1 cellular context compared by ENCODE assay signal in the genomic region with DNA sequence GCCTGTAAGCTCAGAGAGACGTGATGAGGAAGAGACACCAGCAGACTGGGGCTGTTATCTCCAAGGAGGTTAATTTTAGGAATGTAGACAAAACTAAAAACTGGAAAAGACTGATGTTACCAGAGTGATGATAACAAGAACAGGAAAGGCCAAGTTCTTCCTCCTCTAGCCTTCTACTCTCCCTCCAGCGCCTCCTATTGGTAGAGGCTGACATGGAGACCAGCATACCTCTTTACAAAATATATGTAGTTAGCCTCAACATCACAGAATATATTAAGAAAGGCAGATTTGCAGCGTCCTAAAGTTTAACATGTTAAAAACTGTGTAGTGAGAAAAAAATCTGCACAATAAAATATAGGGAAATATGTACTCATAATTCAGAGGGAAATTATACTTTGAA.
TF ChIP-seq lines count a peak whose summit lies in the region.

No MANE protein-coding gene starts in this region.

TF ChIP-seq in WTC11, 78 proteins besides CTCF, POLR2A, EP300 and RAD21 (continued from another document):
- TF ChIP-seq, protein P1, sequence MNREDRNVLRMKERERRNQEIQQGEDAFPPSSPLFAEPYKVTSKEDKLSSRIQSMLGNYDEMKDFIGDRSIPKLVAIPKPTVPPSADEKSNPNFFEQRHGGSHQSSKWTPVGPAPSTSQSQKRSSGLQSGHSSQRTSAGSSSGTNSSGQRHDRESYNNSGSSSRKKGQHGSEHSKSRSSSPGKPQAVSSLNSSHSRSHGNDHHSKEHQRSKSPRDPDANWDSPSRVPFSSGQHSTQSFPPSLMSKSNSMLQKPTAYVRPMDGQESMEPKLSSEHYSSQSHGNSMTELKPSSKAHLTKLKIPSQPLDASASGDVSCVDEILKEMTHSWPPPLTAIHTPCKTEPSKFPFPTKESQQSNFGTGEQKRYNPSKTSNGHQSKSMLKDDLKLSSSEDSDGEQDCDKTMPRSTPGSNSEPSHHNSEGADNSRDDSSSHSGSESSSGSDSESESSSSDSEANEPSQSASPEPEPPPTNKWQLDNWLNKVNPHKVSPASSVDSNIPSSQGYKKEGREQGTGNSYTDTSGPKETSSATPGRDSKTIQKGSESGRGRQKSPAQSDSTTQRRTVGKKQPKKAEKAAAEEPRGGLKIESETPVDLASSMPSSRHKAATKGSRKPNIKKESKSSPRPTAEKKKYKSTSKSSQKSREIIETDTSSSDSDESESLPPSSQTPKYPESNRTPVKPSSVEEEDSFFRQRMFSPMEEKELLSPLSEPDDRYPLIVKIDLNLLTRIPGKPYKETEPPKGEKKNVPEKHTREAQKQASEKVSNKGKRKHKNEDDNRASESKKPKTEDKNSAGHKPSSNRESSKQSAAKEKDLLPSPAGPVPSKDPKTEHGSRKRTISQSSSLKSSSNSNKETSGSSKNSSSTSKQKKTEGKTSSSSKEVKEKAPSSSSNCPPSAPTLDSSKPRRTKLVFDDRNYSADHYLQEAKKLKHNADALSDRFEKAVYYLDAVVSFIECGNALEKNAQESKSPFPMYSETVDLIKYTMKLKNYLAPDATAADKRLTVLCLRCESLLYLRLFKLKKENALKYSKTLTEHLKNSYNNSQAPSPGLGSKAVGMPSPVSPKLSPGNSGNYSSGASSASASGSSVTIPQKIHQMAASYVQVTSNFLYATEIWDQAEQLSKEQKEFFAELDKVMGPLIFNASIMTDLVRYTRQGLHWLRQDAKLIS (CRISPR knock-in tag; IDR thresholded peaks at IDR 0.05; ENCODE audit: borderline replicate concordance): no peak
- TF ChIP-seq EMX1 (CRISPR knock-in tag; IDR thresholded peaks at IDR 0.05): no peak
- TF ChIP-seq, protein P2, sequence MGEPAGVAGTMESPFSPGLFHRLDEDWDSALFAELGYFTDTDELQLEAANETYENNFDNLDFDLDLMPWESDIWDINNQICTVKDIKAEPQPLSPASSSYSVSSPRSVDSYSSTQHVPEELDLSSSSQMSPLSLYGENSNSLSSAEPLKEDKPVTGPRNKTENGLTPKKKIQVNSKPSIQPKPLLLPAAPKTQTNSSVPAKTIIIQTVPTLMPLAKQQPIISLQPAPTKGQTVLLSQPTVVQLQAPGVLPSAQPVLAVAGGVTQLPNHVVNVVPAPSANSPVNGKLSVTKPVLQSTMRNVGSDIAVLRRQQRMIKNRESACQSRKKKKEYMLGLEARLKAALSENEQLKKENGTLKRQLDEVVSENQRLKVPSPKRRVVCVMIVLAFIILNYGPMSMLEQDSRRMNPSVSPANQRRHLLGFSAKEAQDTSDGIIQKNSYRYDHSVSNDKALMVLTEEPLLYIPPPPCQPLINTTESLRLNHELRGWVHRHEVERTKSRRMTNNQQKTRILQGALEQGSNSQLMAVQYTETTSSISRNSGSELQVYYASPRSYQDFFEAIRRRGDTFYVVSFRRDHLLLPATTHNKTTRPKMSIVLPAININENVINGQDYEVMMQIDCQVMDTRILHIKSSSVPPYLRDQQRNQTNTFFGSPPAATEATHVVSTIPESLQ (CRISPR knock-in tag; IDR thresholded peaks at IDR 0.05): no peak
- TF ChIP-seq, protein P3, sequence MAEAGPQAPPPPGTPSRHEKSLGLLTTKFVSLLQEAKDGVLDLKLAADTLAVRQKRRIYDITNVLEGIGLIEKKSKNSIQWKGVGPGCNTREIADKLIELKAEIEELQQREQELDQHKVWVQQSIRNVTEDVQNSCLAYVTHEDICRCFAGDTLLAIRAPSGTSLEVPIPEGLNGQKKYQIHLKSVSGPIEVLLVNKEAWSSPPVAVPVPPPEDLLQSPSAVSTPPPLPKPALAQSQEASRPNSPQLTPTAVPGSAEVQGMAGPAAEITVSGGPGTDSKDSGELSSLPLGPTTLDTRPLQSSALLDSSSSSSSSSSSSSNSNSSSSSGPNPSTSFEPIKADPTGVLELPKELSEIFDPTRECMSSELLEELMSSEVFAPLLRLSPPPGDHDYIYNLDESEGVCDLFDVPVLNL (CRISPR knock-in tag; IDR thresholded peaks at IDR 0.05; ENCODE audit: borderline replicate concordance, low read depth): no peak
- TF ChIP-seq, protein P4, sequence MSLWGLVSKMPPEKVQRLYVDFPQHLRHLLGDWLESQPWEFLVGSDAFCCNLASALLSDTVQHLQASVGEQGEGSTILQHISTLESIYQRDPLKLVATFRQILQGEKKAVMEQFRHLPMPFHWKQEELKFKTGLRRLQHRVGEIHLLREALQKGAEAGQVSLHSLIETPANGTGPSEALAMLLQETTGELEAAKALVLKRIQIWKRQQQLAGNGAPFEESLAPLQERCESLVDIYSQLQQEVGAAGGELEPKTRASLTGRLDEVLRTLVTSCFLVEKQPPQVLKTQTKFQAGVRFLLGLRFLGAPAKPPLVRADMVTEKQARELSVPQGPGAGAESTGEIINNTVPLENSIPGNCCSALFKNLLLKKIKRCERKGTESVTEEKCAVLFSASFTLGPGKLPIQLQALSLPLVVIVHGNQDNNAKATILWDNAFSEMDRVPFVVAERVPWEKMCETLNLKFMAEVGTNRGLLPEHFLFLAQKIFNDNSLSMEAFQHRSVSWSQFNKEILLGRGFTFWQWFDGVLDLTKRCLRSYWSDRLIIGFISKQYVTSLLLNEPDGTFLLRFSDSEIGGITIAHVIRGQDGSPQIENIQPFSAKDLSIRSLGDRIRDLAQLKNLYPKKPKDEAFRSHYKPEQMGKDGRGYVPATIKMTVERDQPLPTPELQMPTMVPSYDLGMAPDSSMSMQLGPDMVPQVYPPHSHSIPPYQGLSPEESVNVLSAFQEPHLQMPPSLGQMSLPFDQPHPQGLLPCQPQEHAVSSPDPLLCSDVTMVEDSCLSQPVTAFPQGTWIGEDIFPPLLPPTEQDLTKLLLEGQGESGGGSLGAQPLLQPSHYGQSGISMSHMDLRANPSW (CRISPR knock-in tag; conservative IDR thresholded peaks at IDR 0.05; ENCODE audit: low read depth): no peak
- no peak for TF ChIP-seq ZNF671 (CRISPR knock-in tag; IDR thresholded peaks at IDR 0.05)
- TF ChIP-seq, protein P5, sequence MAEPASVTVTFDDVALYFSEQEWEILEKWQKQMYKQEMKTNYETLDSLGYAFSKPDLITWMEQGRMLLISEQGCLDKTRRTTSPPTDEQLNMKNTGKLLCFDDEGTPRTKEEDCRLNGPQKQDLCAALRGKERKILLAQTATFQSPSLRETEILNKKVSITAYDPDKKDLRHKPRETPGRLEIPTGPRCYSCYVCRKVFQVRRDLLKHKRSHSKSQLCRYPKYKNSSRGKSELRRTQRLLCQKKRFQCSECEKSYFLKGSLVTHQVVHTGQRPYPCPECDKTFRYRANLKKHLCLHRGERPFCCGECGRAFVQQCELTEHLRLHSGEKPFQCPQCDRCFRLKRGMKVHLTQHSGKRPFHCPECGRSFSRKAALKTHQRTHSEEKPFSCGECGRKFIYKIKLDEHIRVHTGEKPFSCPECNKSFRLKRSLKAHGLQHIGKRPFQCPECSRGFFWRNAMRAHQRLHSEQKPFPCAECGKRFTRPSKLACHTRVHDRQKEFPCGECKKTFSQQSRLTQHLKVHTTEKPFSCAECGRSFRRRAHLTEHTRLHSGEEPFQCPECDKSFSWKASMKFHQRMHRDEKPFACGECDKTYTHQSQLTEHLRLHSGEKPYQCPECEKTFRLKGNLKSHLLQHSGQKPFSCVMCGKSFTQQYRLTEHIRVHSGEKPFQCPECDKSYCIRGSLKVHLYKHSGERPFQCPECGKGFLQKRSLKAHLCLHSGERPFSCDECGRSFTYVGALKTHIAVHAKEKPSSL (CRISPR knock-in tag; conservative IDR thresholded peaks at IDR 0.05): no peak
- TF ChIP-seq NFE2L1 (CRISPR knock-in tag; IDR thresholded peaks at IDR 0.05): no peak
- TF ChIP-seq ZNF263 (CRISPR knock-in tag; IDR thresholded peaks at IDR 0.05; ENCODE audit: low read depth): no peak
- TF ChIP-seq JUN (CRISPR knock-in tag; IDR thresholded peaks at IDR 0.05): no peak
- no peak for TF ChIP-seq SOX15 (CRISPR knock-in tag; IDR thresholded peaks at IDR 0.05)
- TF ChIP-seq, protein P6, sequence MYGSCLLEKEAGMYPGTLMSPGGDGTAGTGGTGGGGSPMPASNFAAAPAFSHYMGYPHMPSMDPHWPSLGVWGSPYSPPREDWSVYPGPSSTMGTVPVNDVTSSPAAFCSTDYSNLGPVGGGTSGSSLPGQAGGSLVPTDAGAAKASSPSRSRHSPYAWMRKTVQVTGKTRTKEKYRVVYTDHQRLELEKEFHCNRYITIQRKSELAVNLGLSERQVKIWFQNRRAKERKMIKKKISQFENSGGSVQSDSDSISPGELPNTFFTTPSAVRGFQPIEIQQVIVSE (CRISPR knock-in tag; IDR thresholded peaks at IDR 0.05; ENCODE audit: borderline replicate concordance): no peak
- no peak for TF ChIP-seq JAZF1 (CRISPR knock-in tag; IDR thresholded peaks at IDR 0.05)
